Comparison of ENCODE assay signal across 8 cellular contexts in the genomic region with DNA sequence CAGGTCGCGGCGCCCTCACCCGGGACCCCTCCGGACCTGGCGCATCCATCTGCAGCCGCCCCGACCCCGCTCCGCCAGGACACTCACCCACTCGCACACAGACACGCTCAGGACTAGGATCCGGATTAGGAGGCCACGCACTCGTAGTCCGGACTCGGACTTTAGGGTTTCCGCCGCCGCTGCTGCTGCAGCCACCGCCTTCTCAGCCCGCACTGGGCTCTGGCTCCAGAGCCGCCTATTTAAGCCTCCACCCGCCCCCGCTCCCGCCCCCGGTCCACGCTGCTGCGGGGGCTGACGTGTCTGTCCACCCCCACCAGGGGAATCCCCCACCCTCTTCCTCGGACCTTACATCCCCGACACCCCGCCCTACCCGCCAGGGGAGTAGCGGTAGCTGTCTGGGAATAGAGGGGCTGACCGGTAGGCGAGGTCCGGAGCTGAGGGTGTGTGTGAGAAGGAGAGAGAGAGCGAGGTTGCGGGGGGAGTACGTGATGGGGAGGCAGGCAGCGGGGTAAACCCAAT. TPM values are rescaled to one million over a fixed set of nuclear protein-coding genes. Genes with fewer than 3 reads are reported as not detected.
DNase-seq lines count a peak whose midpoint lies in the region; ATAC-seq and TF ChIP-seq lines count a peak whose summit lies in the region.

A gene with protein sequence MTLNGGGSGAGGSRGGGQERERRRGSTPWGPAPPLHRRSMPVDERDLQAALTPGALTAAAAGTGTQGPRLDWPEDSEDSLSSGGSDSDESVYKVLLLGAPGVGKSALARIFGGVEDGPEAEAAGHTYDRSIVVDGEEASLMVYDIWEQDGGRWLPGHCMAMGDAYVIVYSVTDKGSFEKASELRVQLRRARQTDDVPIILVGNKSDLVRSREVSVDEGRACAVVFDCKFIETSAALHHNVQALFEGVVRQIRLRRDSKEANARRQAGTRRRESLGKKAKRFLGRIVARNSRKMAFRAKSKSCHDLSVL (minus strand): TSS at position 214 of the 519 bp plus-strand sequence. CDS start 356 bp downstream, outside the sequence.

- H3K4me1 ChIP-seq in BLaER1: peaks cover 84% of the 10 kb centered on the region
- H3K4me1 ChIP-seq in right lobe of liver: peaks cover 0 to 8% (median 1%) of the 10 kb centered on the region in 4 donors
- H3K4me1 ChIP-seq in transverse colon: peaks cover 4 to 38% (median 26%) of the 10 kb centered on the region in 4 donors

- TF ChIP-seq CTCF in right lobe of liver (IDR thresholded peaks at IDR 0.05) (no peak), transverse colon (IDR thresholded peaks at IDR 0.05) (no peak)

- DNase-seq in caudate nucleus (lab: John Stamatoyannopoulos, UW) (peak in 6 of 61 donors; percentile 11 to 50 (median 32)), right lobe of liver (no peak), transverse colon (peak; percentile 56), SK-N-DZ (ENCODE audit: low spot score) (no peak), NCI-H2171 (lab: John Stamatoyannopoulos, UW) (no peak)

- H3K9me3 ChIP-seq in BLaER1 (no peaks in the 10 kb centered on the region), right lobe of liver (no peaks in the 10 kb centered on the region), transverse colon (no peaks in the 10 kb centered on the region)

- TF ChIP-seq EP300 in transverse colon (IDR thresholded peaks at IDR 0.05; ENCODE audit: low read depth): no peak

- H3K27ac ChIP-seq in BLaER1 (0 out of 2 replicates have a peak within 1 kb of the TSS, but pooled peaks have one; percentile 89), caudate nucleus (ENCODE audit: low read depth, low read length) (peak within 1 kb of the TSS; percentile 59), right lobe of liver (no peak within 1 kb of the TSS), transverse colon (peak within 1 kb of the TSS; percentile 59 to 84 (median 76))

- H3K36me3 ChIP-seq in BLaER1: no peaks in the 10 kb centered on the region
- no peaks in the 10 kb centered on the region for H3K36me3 ChIP-seq in right lobe of liver
- H3K36me3 ChIP-seq in transverse colon: no peaks in the 10 kb centered on the region

- in situ Hi-C loops in transverse colon (cut with MboI; ENCODE audit: low pct_ligation_motif_present in 1 of 4, low pct_unique_long_range_greater_than_20kb in 1 of 4, low sequenced_read_pairs in 3 of 4): no loop called here

- H3K4me2 ChIP-seq in BLaER1: peak within 1 kb of the TSS; percentile 90

- intact Hi-C loops in right lobe of liver (cut with DNase I) (no loop called here), transverse colon (cut with DNase I; ENCODE audit: low total_unique reads) (no loop called here)

- WGBS in right lobe of liver (ENCODE audit: insufficient coverage, low coverage, low lambda C conversion rate, missing lambda C conversion rate): 23% methylated on average over 9 of the region's 42 CpGs
- WGBS in transverse colon (ENCODE audit: low coverage in 1 of 2), 2 donors: 10% methylated on average over 26 of the region's 42 CpGs; no CpG with 5 or more reads in 1 of the 2 donors

- ATAC-seq in HG02852 (IDR thresholded peaks at IDR 0.05; ENCODE audit: unreplicated experiment): peak; percentile 29
- ATAC-seq in right lobe of liver: peak in 3 of 4 donors; percentile 3 to 17 (median 4)
- ATAC-seq in HG02981 (IDR thresholded peaks at IDR 0.05; ENCODE audit: unreplicated experiment): no peak

- H3K27me3 ChIP-seq in BLaER1 (peaks cover 34% of the 10 kb centered on the region), right lobe of liver (no peaks in the 10 kb centered on the region), transverse colon (peaks cover 16% of the 10 kb centered on the region)

- H3K9ac ChIP-seq in BLaER1: no peak within 1 kb of the TSS

- TF ChIP-seq POLR2A in right lobe of liver (IDR thresholded peaks at IDR 0.05): no peak
- no peak for TF ChIP-seq POLR2A in transverse colon (IDR thresholded peaks at IDR 0.05)

- no peaks in the 10 kb centered on the region for H4K20me1 ChIP-seq in BLaER1

- H3K4me3 ChIP-seq in BLaER1 (peak within 1 kb of the TSS; percentile 54), right lobe of liver (peak within 1 kb of the TSS in 2 of 3 donors; percentile 29 to 32), transverse colon (peak within 1 kb of the TSS; percentile 29 to 55 (median 41))

RNA-seq across cellular contexts. Expression of the gene that starts here (rescaled TPM):
- total RNA-seq in right lobe of liver (1 to 10 TPM in 3 of 6 experiments, under 1 TPM in 2, not detected in 1; 0.51 to 7.7 (median 3.0) TPM), transverse colon (10 to 100 TPM in 1 of 4 donors, 1 to 10 TPM in 2, not detected in 1; 3.5 to 15.3 (median 4.2) TPM)
- polyA plus RNA-seq in SK-N-DZ (2014; cell fraction: cytosol; rRNA removed): 0.12 TPM in 1 of 2 replicates, not detected in the other
- 0.26 TPM in 1 of 2 replicates, not detected in the other for polyA plus RNA-seq in SK-N-DZ (2014; cell fraction: nucleus; rRNA removed)

Comparison
In these comparisons a context has a peak if more than half of its experiments do, and no peak if none do; other contexts are left out.
1. H3K27ac ChIP-seq: peak in BLaER1 (single experiment), caudate nucleus (single experiment) and transverse colon (4 of 4); none in right lobe of liver (0 of 3).
2. Peak in every context shown above with its lines, with median percentiles within 50 percentile points of each other: H3K4me3 ChIP-seq.